Comparison of ENCODE assay signal across 9 cellular contexts in genomic region chr7:73560035-73560835, GRCh38. TPM values are rescaled to one million over a fixed set of nuclear protein-coding genes. Genes with fewer than 3 reads are reported as not detected.
A peak's percentile ranks its signal among the peaks of the same experiment; 100 is the strongest.
DNase-seq lines count a peak whose midpoint lies in the region; ATAC-seq, FAIRE-seq and TF ChIP-seq lines count a peak whose summit lies in the region.
"Had no signal": no experiment of that assay in that cellular context is flagged by ENCODE, and none has a peak within 500 bp of the region (broad histone marks: within the 10 kb centered on the region; RNA-seq: fewer than 3 reads in every experiment).

No MANE protein-coding gene starts in this region.

- TF ChIP-seq RAD21 in A549 (conservative IDR thresholded peaks at IDR 0.05 in 1 of 2, IDR thresholded peaks at IDR 0.05 in 1 of 2), result no peak

- H3K4me2 ChIP-seq in A549, result peak overlapping the region; percentile 38

- H3K27ac ChIP-seq in A549 (peak overlapping the region; percentile 36 to 78; a peak in 4 of 6 replicates), gastroesophageal sphincter (no peak overlapping the region)

- TF ChIP-seq POLR2A in A549 (IDR thresholded peaks at IDR 0.05; ENCODE audit: low read length) (no peak), gastroesophageal sphincter (IDR thresholded peaks at IDR 0.05) (no peak)

- 62% methylated on average over 12 of the region's 12 CpGs for WGBS in A549 (ENCODE audit: missing lambda C conversion rate)
- WGBS in gastroesophageal sphincter (ENCODE audit: low coverage in 1 of 2), 2 donors, result 51% methylated on average over 7 to 12 of the region's 12 CpGs

- DNase-seq in A549 (ENCODE audit: low read depth in 1 of 2, low spot score in 1 of 2) (peak; percentile 62 to 67), GM10248 (ENCODE audit: extremely low spot score) (peak; percentile 42), NOMO-1 (lab: John Stamatoyannopoulos, UW; ENCODE audit: unreplicated experiment in 2 of 2) (peak; percentile 68 to 88), epithelial cell of esophagus (ENCODE audit: low read depth) (peak; percentile 77), NCI-H1930 (lab: John Stamatoyannopoulos, UW) (no peak), germinal center (ENCODE audit: low spot score) (no peak)
- DNase-seq: mesendoderm had no signal

- H3K27me3 ChIP-seq in gastroesophageal sphincter, result no peaks in the 10 kb centered on the region

- no peak for FAIRE-seq in A549 (lab: Jason Lieb, UNC)

- no peak for TF ChIP-seq EP300 in A549 (IDR thresholded peaks at IDR 0.05)
- no peak for TF ChIP-seq EP300 in gastroesophageal sphincter (IDR thresholded peaks at IDR 0.05)

- peak; percentile 46 to 50; a peak in 5 of 6 replicates for ATAC-seq in A549
- no peak for ATAC-seq in gastroesophageal sphincter
- no peak for ATAC-seq in HG02571 (IDR thresholded peaks at IDR 0.05; ENCODE audit: unreplicated experiment)

- H3K4me1 ChIP-seq in A549 (peaks cover 25% of the 10 kb centered on the region), gastroesophageal sphincter (peaks cover 0 to 21% (median 13%) of the 10 kb centered on the region in 3 donors)

- no peaks in the 10 kb centered on the region for H3K36me3 ChIP-seq in gastroesophageal sphincter

- CTCF ChIA-PET in A549 (lab: Yijun Ruan, JAX) (interaction anchor here (1.0 to 2.4 kb wide), 5 partner anchors 7 to 176 kb away, joined by 3 to 7 read pairs (median 3); no protein-coding TSS in a partner anchor), GM10248 (lab: Yijun Ruan, JAX) (interaction anchor here (0.7 to 2.9 kb wide), 8 partner anchors 9 to 175 kb away, joined by 3 to 8 read pairs (median 4); partner anchors contain the start of gene BAZ1B)

- POLR2A ChIA-PET in A549 (lab: Yijun Ruan, JAX) (interaction anchor here (1.1 to 1.6 kb wide), 2 partner anchors 18 to 38 kb away, joined by 6 to 18 read pairs; partner anchors contain the start of genes BAZ1B and TBL2), GM10248 (lab: Yijun Ruan, JAX) (interaction anchor here (0.6 to 1.3 kb wide), 3 partner anchors 13 to 641 kb away, joined by 3 to 4 read pairs (median 4); no protein-coding TSS in a partner anchor)

- H3K4me3 ChIP-seq in A549 (no peak overlapping the region), epithelial cell of esophagus (ENCODE audit: low read length) (no peak overlapping the region), gastroesophageal sphincter (no peak overlapping the region)

- TF ChIP-seq CTCF in A549 (IDR thresholded peaks at IDR 0.05) (no peak), GM10248 (IDR thresholded peaks at IDR 0.05; ENCODE audit: control extremely low read depth, extremely low read depth, low read depth, missing control alignments) (no peak), epithelial cell of esophagus (IDR thresholded peaks at IDR 0.05; ENCODE audit: insufficient read depth, low read depth, low read length, missing control alignments) (no peak), gastroesophageal sphincter (IDR thresholded peaks at IDR 0.05) (no peak)

- H3K9me3 ChIP-seq in A549, result no peaks in the 10 kb centered on the region
- H3K9me3 ChIP-seq in gastroesophageal sphincter, result no peaks in the 10 kb centered on the region

TF ChIP-seq in A549, 52 proteins besides CTCF, POLR2A, EP300 and RAD21 (continues in another document):
- TF ChIP-seq, protein P1, sequence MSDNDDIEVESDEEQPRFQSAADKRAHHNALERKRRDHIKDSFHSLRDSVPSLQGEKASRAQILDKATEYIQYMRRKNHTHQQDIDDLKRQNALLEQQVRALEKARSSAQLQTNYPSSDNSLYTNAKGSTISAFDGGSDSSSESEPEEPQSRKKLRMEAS (IDR thresholded peaks at IDR 0.05), result peak; percentile 48
- no peak for TF ChIP-seq KDM5A (IDR thresholded peaks at IDR 0.05)
- TF ChIP-seq, protein P2, sequence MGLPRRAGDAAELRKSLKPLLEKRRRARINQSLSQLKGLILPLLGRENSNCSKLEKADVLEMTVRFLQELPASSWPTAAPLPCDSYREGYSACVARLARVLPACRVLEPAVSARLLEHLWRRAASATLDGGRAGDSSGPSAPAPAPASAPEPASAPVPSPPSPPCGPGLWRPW (IDR thresholded peaks at IDR 0.05), result no peak
- no peak for TF ChIP-seq RNF2 (IDR thresholded peaks at IDR 0.05; ENCODE audit: borderline replicate concordance, low read depth)
- TF ChIP-seq CEBPB (IDR thresholded peaks at IDR 0.05), result no peak
- TF ChIP-seq, protein P3, sequence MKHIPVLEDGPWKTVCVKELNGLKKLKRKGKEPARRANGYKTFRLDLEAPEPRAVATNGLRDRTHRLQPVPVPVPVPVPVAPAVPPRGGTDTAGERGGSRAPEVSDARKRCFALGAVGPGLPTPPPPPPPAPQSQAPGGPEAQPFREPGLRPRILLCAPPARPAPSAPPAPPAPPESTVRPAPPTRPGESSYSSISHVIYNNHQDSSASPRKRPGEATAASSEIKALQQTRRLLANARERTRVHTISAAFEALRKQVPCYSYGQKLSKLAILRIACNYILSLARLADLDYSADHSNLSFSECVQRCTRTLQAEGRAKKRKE (CRISPR knock-in tag; IDR thresholded peaks at IDR 0.05; ENCODE audit: low read depth), result no peak
- TF ChIP-seq HOXA7 (CRISPR knock-in tag; IDR thresholded peaks at IDR 0.05), result no peak
- TF ChIP-seq, protein P4, sequence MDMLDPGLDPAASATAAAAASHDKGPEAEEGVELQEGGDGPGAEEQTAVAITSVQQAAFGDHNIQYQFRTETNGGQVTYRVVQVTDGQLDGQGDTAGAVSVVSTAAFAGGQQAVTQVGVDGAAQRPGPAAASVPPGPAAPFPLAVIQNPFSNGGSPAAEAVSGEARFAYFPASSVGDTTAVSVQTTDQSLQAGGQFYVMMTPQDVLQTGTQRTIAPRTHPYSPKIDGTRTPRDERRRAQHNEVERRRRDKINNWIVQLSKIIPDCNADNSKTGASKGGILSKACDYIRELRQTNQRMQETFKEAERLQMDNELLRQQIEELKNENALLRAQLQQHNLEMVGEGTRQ (IDR thresholded peaks at IDR 0.05), result no peak
- no peak for TF ChIP-seq TP53 (CRISPR knock-in tag; IDR thresholded peaks at IDR 0.05)
- no peak for TF ChIP-seq ZNF302 (CRISPR knock-in tag; IDR thresholded peaks at IDR 0.05)
- no peak for TF ChIP-seq E2F6 (IDR thresholded peaks at IDR 0.05; ENCODE audit: borderline replicate concordance, low read depth)
- TF ChIP-seq RFX5 (IDR thresholded peaks at IDR 0.05), result no peak
- TF ChIP-seq HOXB13 (CRISPR knock-in tag; IDR thresholded peaks at IDR 0.05; ENCODE audit: low read depth), result no peak
- TF ChIP-seq POLR2AphosphoS2 (conservative IDR thresholded peaks at IDR 0.05; ENCODE audit: low read length), result no peak
- TF ChIP-seq, protein P5, sequence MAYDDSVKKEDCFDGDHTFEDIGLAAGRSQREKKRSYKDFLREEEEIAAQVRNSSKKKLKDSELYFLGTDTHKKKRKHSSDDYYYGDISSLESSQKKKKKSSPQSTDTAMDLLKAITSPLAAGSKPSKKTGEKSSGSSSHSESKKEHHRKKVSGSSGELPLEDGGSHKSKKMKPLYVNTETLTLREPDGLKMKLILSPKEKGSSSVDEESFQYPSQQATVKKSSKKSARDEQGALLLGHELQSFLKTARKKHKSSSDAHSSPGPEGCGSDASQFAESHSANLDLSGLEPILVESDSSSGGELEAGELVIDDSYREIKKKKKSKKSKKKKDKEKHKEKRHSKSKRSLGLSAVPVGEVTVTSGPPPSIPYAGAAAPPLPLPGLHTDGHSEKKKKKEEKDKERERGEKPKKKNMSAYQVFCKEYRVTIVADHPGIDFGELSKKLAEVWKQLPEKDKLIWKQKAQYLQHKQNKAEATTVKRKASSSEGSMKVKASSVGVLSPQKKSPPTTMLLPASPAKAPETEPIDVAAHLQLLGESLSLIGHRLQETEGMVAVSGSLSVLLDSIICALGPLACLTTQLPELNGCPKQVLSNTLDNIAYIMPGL (CRISPR knock-in tag; IDR thresholded peaks at IDR 0.05; ENCODE audit: borderline replicate concordance), result no peak
- no peak for TF ChIP-seq HOXB5 (CRISPR knock-in tag; IDR thresholded peaks at IDR 0.05)
- no peak for TF ChIP-seq ESRRA (IDR thresholded peaks at IDR 0.05; ENCODE audit: borderline replicate concordance, low read length)
- no peak for TF ChIP-seq RCOR1 (IDR thresholded peaks at IDR 0.05; ENCODE audit: low read depth, low read length)
- TF ChIP-seq MAFK (IDR thresholded peaks at IDR 0.05; ENCODE audit: partially characterized antibody), result peak; percentile 71
- no peak for TF ChIP-seq RARB (CRISPR knock-in tag; IDR thresholded peaks at IDR 0.05)
- no peak for TF ChIP-seq MAZ (IDR thresholded peaks at IDR 0.05; ENCODE audit: borderline replicate concordance, low read depth, low read length)
- TF ChIP-seq NR3C1 (IDR thresholded peaks at IDR 0.05), result no peak
- TF ChIP-seq FOSL2 (IDR thresholded peaks at IDR 0.05), result no peak
- TF ChIP-seq FOSL2 (CRISPR knock-in tag; IDR thresholded peaks at IDR 0.05), result peak; percentile 65

RNA-seq across cellular contexts. Expression of gene BCL7B, which starts 2.7 kb away (rescaled TPM):
- polyA plus RNA-seq in A549 (2011; rRNA removed) (58.8 and 62.5 TPM in 2 replicates), A549 (2017; fragmentation: RNase III; extraction: RNeasy Plus Mini Kit Qiagen cat#74134 plus additional on column Dnase treatment) (48.8 to 52.3 TPM (median 51.7 TPM) in 3 replicates)
- polyA plus RNA-seq in A549 (2012; cell fraction: cytosol; rRNA removed), result 86.5 and 94.9 TPM in 2 replicates
- polyA plus RNA-seq in A549 (2012; cell fraction: nucleus; rRNA removed), result 54.4 and 57.8 TPM in 2 replicates
- 54.6 and 58.6 TPM in 2 replicates for polyA minus RNA-seq in A549 (2011; rRNA and poly(A)+ RNA removed)
- 100 to 1,000 TPM; 104 to 144 (median 108) TPM for total RNA-seq in gastroesophageal sphincter

RNA-seq across cellular contexts. Expression of gene TBL2, which starts 18.1 kb away (rescaled TPM):
- polyA plus RNA-seq in A549 (2011; rRNA removed) (34.4 and 38.3 TPM in 2 replicates), A549 (2017; fragmentation: RNase III; extraction: RNeasy Plus Mini Kit Qiagen cat#74134 plus additional on column Dnase treatment) (41.8 to 46.4 TPM (median 45.9 TPM) in 3 replicates)
- polyA plus RNA-seq in A549 (2012; cell fraction: cytosol; rRNA removed), result 42.1 and 53.3 TPM in 2 replicates
- polyA plus RNA-seq in A549 (2012; cell fraction: nucleus; rRNA removed), result 84.1 and 84.4 TPM in 2 replicates
- 82.8 and 88.0 TPM in 2 replicates for polyA minus RNA-seq in A549 (2011; rRNA and poly(A)+ RNA removed)
- 10 to 100 TPM; 19.1 to 32.5 (median 28.9) TPM for total RNA-seq in gastroesophageal sphincter

RNA-seq across cellular contexts. Expression of gene BAZ1B, which starts 38.1 kb away (rescaled TPM):
- polyA plus RNA-seq in A549 (2011; rRNA removed), result 54.8 and 59.0 TPM in 2 replicates
- polyA plus RNA-seq in A549 (2012; cell fraction: cytosol; rRNA removed), result 18.1 and 19.1 TPM in 2 replicates
- 21.5 and 35.5 TPM in 2 replicates for polyA plus RNA-seq in A549 (2012; cell fraction: nucleus; rRNA removed)
- polyA plus RNA-seq in A549 (2017; fragmentation: RNase III; extraction: RNeasy Plus Mini Kit Qiagen cat#74134 plus additional on column Dnase treatment), result 63.0 to 67.5 TPM (median 66.8 TPM) in 3 replicates
- 53.3 and 60.6 TPM in 2 replicates for polyA minus RNA-seq in A549 (2011; rRNA and poly(A)+ RNA removed)
- 10 to 100 TPM; 56.0 to 77.8 (median 69.6) TPM for total RNA-seq in gastroesophageal sphincter

Comparison
In these comparisons a context has a peak if more than half of its experiments do, and no peak if none do; other contexts are left out.
1. ATAC-seq: peak in A549 (2 of 2); none in gastroesophageal sphincter (single experiment) and HG02571 (single experiment).
2. DNase-seq: peak in A549 (2 of 2), GM10248 (single experiment), NOMO-1 (2 of 2) and epithelial cell of esophagus (single experiment); none in NCI-H1930 (0 of 2) and germinal center (single experiment).
3. H3K27ac ChIP-seq: peak in A549 (2 of 2); none in gastroesophageal sphincter (0 of 4).